ENCODE assay signal across 16 cellular contexts in the genomic region with DNA sequence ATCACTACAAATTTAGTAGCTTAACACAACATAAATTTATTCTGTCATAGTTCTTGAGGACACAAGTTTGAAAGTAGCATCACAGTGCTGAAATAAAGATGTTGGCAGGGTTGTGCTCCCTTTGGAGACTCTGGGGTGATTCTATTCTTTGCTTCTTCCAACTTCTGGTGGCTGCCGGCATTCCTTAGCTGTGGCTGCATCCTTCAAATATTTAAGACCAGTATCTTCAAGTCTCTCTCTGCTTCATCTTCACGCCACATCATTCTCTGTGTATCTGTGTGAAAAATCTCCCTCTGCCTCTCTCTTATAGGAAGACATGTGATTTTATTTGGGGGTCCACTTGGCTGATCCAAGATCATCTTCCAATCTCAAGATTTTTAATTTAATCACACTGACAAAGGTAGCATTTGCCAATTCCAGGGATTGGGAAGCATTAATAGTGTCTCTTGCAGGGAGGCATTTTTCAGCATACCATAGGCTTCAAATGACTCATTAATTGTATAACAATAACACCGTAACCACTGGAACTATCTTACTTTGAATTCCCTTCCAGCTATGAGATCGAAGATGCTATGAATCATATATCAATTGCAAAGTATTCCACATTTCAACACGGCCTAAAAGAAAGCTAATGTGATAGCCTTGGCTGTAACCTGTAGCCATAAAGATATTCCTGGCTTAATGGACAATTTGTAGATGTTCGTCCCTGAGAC.
"Had no signal": no experiment of that assay in that cellular context is flagged by ENCODE, and none has a peak within 500 bp of the region (broad histone marks: within the 10 kb centered on the region; RNA-seq: fewer than 3 reads in every experiment).

No MANE protein-coding gene starts in this region.

- H3K4me3 Mint-ChIP-seq: naive B cell had no signal

- H3K27me3 ChIP-seq: hepatocyte, neutrophil, suprapubic skin, upper lobe of right lung had no signal

- H3K4me3 ChIP-seq: coronary artery, hepatocyte, spleen, suprapubic skin, upper lobe of right lung had no signal

- H3K36me3 ChIP-seq: neutrophil, spleen, suprapubic skin, upper lobe of right lung, WERI-Rb-1 had no signal

- DNase-seq: activated CD4-positive, alpha-beta T cell treated with anti-CD3 and anti-CD28 coated beads for 4 hours; activated naive CD4-positive, alpha-beta T cell treated with Interleukin-2 at 50 U/mL for 16 hours; central memory CD4-positive, alpha-beta T cell; effector CD4-positive, alpha-beta T cell; naive B cell; right cardiac atrium; spleen; stimulated activated CD4-positive, alpha-beta T cell treated with anti-CD3 and anti-CD28 coated beads, Interleukin-1b, Interleukin-23, amount 100 ng/mL, for 48 hours; stimulated activated naive CD4-positive, alpha-beta T cell treated with Interleukin-2 at 50 U/mL for 16 hours; T1000; upper lobe of right lung; WERI-Rb-1 had no signal

- H3K27ac ChIP-seq: coronary artery, hepatocyte, neutrophil, spleen, suprapubic skin, upper lobe of right lung, WERI-Rb-1 had no signal

- H3K36me3 Mint-ChIP-seq: naive B cell had no signal

- H3K4me2 ChIP-seq: hepatocyte had no signal

- H3K4me1 ChIP-seq: spleen, suprapubic skin, upper lobe of right lung had no signal

- H2AFZ ChIP-seq: hepatocyte had no signal

- ATAC-seq: right cardiac atrium, upper lobe of right lung had no signal

- H3K9me3 ChIP-seq: neutrophil, spleen, suprapubic skin, upper lobe of right lung had no signal

- H3K27ac Mint-ChIP-seq: naive B cell had no signal

- H3K4me1 Mint-ChIP-seq: naive B cell had no signal

- H3K79me2 ChIP-seq: hepatocyte had no signal
